24 cellular contexts compared by ENCODE assay signal in genomic region chr2:237205111-237205541, GRCh38.
DNase-seq lines count a peak whose midpoint lies in the region; ATAC-seq, FAIRE-seq and TF ChIP-seq lines count a peak whose summit lies in the region.
"Had no signal": no experiment of that assay in that cellular context is flagged by ENCODE, and none has a peak within 500 bp of the region (broad histone marks: within the 10 kb centered on the region; RNA-seq: fewer than 3 reads in every experiment).

No MANE protein-coding gene starts in this region.

- peak in 1 of 5 donors; percentile 41 for DNase-seq in heart left ventricle
- DNase-seq in left ventricle myocardium superior: no peak
- DNase-seq in astrocyte (ENCODE audit: low read depth): no peak
- no peak for DNase-seq in left lung
- DNase-seq in small intestine: peak; percentile 40
- no peak for DNase-seq in activated CD4-positive, alpha-beta T cell treated with anti-CD3 and anti-CD28 coated beads for 48 hours
- no peak for DNase-seq in T-helper 2 cell
- no peak for DNase-seq in ecto neural progenitor cell (ENCODE audit: low spot score)
- DNase-seq: activated CD8-positive, alpha-beta memory T cell treated with anti-CD3 and anti-CD28 coated beads for 24 hours; activated T-cell treated with anti-CD3 and anti-CD28 coated beads, Interleukin-2, amount 50 U/mL, for 24 hours; AML-193; brain microvascular endothelial cell; CD4-positive, alpha-beta T cell; H7; naive B cell; NCI-H446; NCI-H82; SK-N-SH; stimulated activated CD4-positive, alpha-beta T cell treated with anti-CD3 and anti-CD28 coated beads, Interleukin-2, amount 100 ng/mL, for 24 hours; T-helper 17 cell had no signal

- H3K4me3 ChIP-seq in heart left ventricle (no peak overlapping the region), astrocyte (ENCODE audit: insufficient read depth, low read depth, low read length) (no peak overlapping the region), left lung (no peak overlapping the region), small intestine (ENCODE audit: low read depth in 1 of 2, low read length in 2 of 2) (no peak overlapping the region)
- H3K4me3 ChIP-seq: K562, tibial nerve had no signal

- H3K27ac ChIP-seq in heart left ventricle: peak overlapping the region in 7 of 12 donors; percentile 12 to 85 (median 69)
- no peak overlapping the region for H3K27ac ChIP-seq in astrocyte (ENCODE audit: low read depth, low read length)
- peak overlapping the region; percentile 13 to 53 for H3K27ac ChIP-seq in left lung
- no peak overlapping the region for H3K27ac ChIP-seq in small intestine (ENCODE audit: low read depth in 1 of 2, low read length in 1 of 2)
- H3K27ac ChIP-seq: brain microvascular endothelial cell, epithelial cell of prostate, RWPE1 had no signal

- H3K36me3 Mint-ChIP-seq in astrocyte (ENCODE audit: low read depth, unreplicated experiment): no peaks in the 10 kb centered on the region
- H3K36me3 Mint-ChIP-seq: naive B cell had no signal

- H3K36me3 ChIP-seq in heart left ventricle (no peaks in the 10 kb centered on the region), astrocyte (ENCODE audit: insufficient read depth, low read length) (no peaks in the 10 kb centered on the region), left lung (no peaks in the 10 kb centered on the region), small intestine (ENCODE audit: control insufficient read depth in 2 of 2, insufficient read depth in 2 of 2, low read length in 2 of 2) (no peaks in the 10 kb centered on the region)
- H3K36me3 ChIP-seq: brain microvascular endothelial cell, tibial nerve had no signal

- no peak overlapping the region for H3K27ac Mint-ChIP-seq in astrocyte (ENCODE audit: unreplicated experiment)
- H3K27ac Mint-ChIP-seq: activated T-cell treated with anti-CD3 and anti-CD28 coated beads, Interleukin-2, amount 50 U/mL, for 24 hours; CD4-positive, alpha-beta T cell; naive B cell; T-helper 17 cell had no signal

- 39 to 65% (median 51%) methylated on average over 8 of the region's 8 CpGs for WGBS in heart left ventricle, 4 donors
- WGBS in small intestine, 3 donors: 18 to 62% (median 32%) methylated on average over 8 of the region's 8 CpGs

- no peaks in the 10 kb centered on the region for H4K20me1 ChIP-seq in astrocyte (ENCODE audit: insufficient read depth, low read length)

- H3K4me3 Mint-ChIP-seq in astrocyte (ENCODE audit: unreplicated experiment): no peak overlapping the region
- H3K4me3 Mint-ChIP-seq: activated T-cell treated with anti-CD3 and anti-CD28 coated beads, Interleukin-2, amount 50 U/mL, for 24 hours; CD4-positive, alpha-beta T cell; naive B cell; T-helper 17 cell had no signal

- no peaks in the 10 kb centered on the region for H3K79me2 ChIP-seq in astrocyte (ENCODE audit: insufficient read depth, low read length)

- H3K4me1 ChIP-seq in heart left ventricle (peaks cover 0 to 58% (median 33%) of the 10 kb centered on the region in 12 donors), astrocyte (ENCODE audit: insufficient read depth, low read length) (peaks cover 51% of the 10 kb centered on the region), left lung (peaks cover 0 to 14% of the 10 kb centered on the region in 2 donors), small intestine (ENCODE audit: control insufficient read depth in 2 of 2, insufficient read depth in 1 of 2, low read depth in 1 of 2, low read length in 1 of 2) (no peaks in the 10 kb centered on the region)

- H3K4me2 ChIP-seq in astrocyte (ENCODE audit: low read length): peak overlapping the region; percentile 4
- H3K4me2 ChIP-seq: SK-N-SH had no signal

- H2AFZ ChIP-seq in astrocyte (ENCODE audit: low read depth, low read length): no peak overlapping the region

- H3K27me3 Mint-ChIP-seq in astrocyte (ENCODE audit: low read depth, unreplicated experiment): no peaks in the 10 kb centered on the region

- no peaks in the 10 kb centered on the region for H3K9me3 ChIP-seq in heart left ventricle
- no peaks in the 10 kb centered on the region for H3K9me3 ChIP-seq in astrocyte (ENCODE audit: insufficient read depth, low read depth, low read length)
- H3K9me3 ChIP-seq in left lung: no peaks in the 10 kb centered on the region
- no peaks in the 10 kb centered on the region for H3K9me3 ChIP-seq in small intestine (ENCODE audit: control insufficient read depth, low read depth)
- H3K9me3 ChIP-seq: SK-N-SH, tibial nerve had no signal

- no peak for TF ChIP-seq CTCF in heart left ventricle (IDR thresholded peaks at IDR 0.05)
- no peak for TF ChIP-seq CTCF in astrocyte (IDR thresholded peaks at IDR 0.05; ENCODE audit: insufficient read depth, low read depth, low read length)
- TF ChIP-seq CTCF in left lung (IDR thresholded peaks at IDR 0.05): no peak

- H3K27me3 ChIP-seq in heart left ventricle (peaks cover 0 to 3% (median 0%) of the 10 kb centered on the region in 9 donors), astrocyte (ENCODE audit: insufficient read depth, low read length) (no peaks in the 10 kb centered on the region), left lung (peaks cover 0 to 20% of the 10 kb centered on the region in 2 donors), small intestine (ENCODE audit: control insufficient read depth in 2 of 2, insufficient read depth in 2 of 2, low read length in 2 of 2) (no peaks in the 10 kb centered on the region)
- H3K27me3 ChIP-seq: brain microvascular endothelial cell, tibial nerve had no signal

- ATAC-seq in heart left ventricle (peak in 1 of 4 donors; percentile 23), left ventricle myocardium superior (no peak), left lung (no peak)
- ATAC-seq: K562, T-helper 17 cell had no signal

- H3K9ac ChIP-seq in astrocyte (ENCODE audit: low read length): no peak overlapping the region
- H3K9ac ChIP-seq: SK-N-SH had no signal

- peaks cover 54% of the 10 kb centered on the region for H3K4me1 Mint-ChIP-seq in astrocyte (ENCODE audit: low read depth, unreplicated experiment)
- H3K4me1 Mint-ChIP-seq: naive B cell, T-helper 17 cell had no signal

- intact Hi-C loops in heart left ventricle (cut with DNase I): loop anchor here in 2 of 10 donors (5.0 kb wide), 2 partner anchors 87 to 107 kb away; no protein-coding TSS in a partner anchor
- intact Hi-C loops in left ventricle myocardium superior (cut with micrococcal nuclease): no loop called here
- intact Hi-C loops in left lung (cut with DNase I): no loop called here

- no peak for TF ChIP-seq POLR2A in heart left ventricle (IDR thresholded peaks at IDR 0.05)

- peaks cover 10% of the 10 kb centered on the region for H3K9me3 Mint-ChIP-seq in astrocyte (ENCODE audit: unreplicated experiment)
- H3K9me3 Mint-ChIP-seq: activated T-cell treated with anti-CD3 and anti-CD28 coated beads, Interleukin-2, amount 50 U/mL, for 24 hours; CD4-positive, alpha-beta T cell; naive B cell had no signal

- FAIRE-seq in astrocyte (lab: Jason Lieb, UNC) (no peak), small intestine (lab: Jason Lieb, UNC) (no peak)
- FAIRE-seq: K562 had no signal

Comparison
In these comparisons a context has a peak if more than half of its experiments do, and no peak if none do; other contexts are left out.
1. H3K27ac ChIP-seq: peak in heart left ventricle (7 of 12) and left lung (2 of 2); none in astrocyte (single experiment) and small intestine (0 of 2).